Comparison of ENCODE assay signal across 1 cellular context in genomic region chr1:225191199-225191753, GRCh38.
TF ChIP-seq lines count a peak whose summit lies in the region.

No MANE protein-coding gene starts in this region.

TF ChIP-seq in HEK293, 187 proteins besides CTCF, POLR2A, EP300 and RAD21 (continued from another document):
- TF ChIP-seq HOXA7 (CRISPR knock-in tag; IDR thresholded peaks at IDR 0.05; ENCODE audit: borderline replicate concordance) (no peak), MEIS1 (CRISPR knock-in tag; IDR thresholded peaks at IDR 0.05; ENCODE audit: borderline replicate concordance) (no peak), ZNF274 (IDR thresholded peaks at IDR 0.05; ENCODE audit: low read length) (no peak), ZNF274 (tag by site-specific recombination; IDR thresholded peaks at IDR 0.05; ENCODE audit: borderline replicate concordance) (0 out of 2 replicates have a peak, but pooled peaks have one; percentile 28), ZNF510 (tag by site-specific recombination; IDR thresholded peaks at IDR 0.05; ENCODE audit: insufficient replicate concordance) (peak; percentile 43), SETDB1 (IDR thresholded peaks at IDR 0.05; ENCODE audit: insufficient read length, low read length) (peak; percentile 89), ZBTB20 (tag by site-specific recombination; IDR thresholded peaks at IDR 0.05) (no peak), TSHZ1 (tag by site-specific recombination; IDR thresholded peaks at IDR 0.05; ENCODE audit: borderline replicate concordance) (no peak), ZNF747 (tag by site-specific recombination; IDR thresholded peaks at IDR 0.05) (no peak), TRIM28 (IDR thresholded peaks at IDR 0.05; ENCODE audit: borderline replicate concordance, low read length) (0 out of 2 replicates have a peak, but pooled peaks have one; percentile 45), ZNF549 (tag by site-specific recombination; IDR thresholded peaks at IDR 0.05) (no peak)
